19 cellular contexts compared by ENCODE assay signal in genomic region chr14:53564870-53565269, GRCh38.
"Had no signal": no experiment of that assay in that cellular context is flagged by ENCODE, and none has a peak within 500 bp of the region (broad histone marks: within the 10 kb centered on the region; RNA-seq: fewer than 3 reads in every experiment).

No MANE protein-coding gene starts in this region.

- DNase-seq: activated CD4-positive, alpha-beta T cell treated with anti-CD3 and anti-CD28 coated beads for 1 hour; activated gamma-delta T cell; adrenal gland; effector CD4-positive, alpha-beta T cell; gastrocnemius medialis; head of caudate nucleus; kidney; pancreas; right lobe of liver; small intestine; stimulated activated CD4-positive, alpha-beta T cell treated with anti-CD3 and anti-CD28 coated beads, Interleukin-4, amount 100 ng/mL, for 1 hour; upper lobe of left lung had no signal

- FAIRE-seq: astrocyte, kidney, pancreas, small intestine had no signal

- H3K36me3 ChIP-seq: adrenal gland, gastrocnemius medialis, neutrophil, pancreas, right lobe of liver, thoracic aorta, upper lobe of left lung had no signal

- H3K4me1 ChIP-seq: adrenal gland, gastrocnemius medialis, pancreas, right lobe of liver, upper lobe of left lung had no signal

- H3K27ac ChIP-seq: adrenal gland, gastrocnemius medialis, neutrophil, pancreas, right lobe of liver, thoracic aorta, upper lobe of left lung had no signal

- H3K9me3 ChIP-seq: adrenal gland, gastrocnemius medialis, neutrophil, pancreas, right lobe of liver had no signal

- ATAC-seq: esophagus mucosa; gastrocnemius medialis; left lobe of liver; natural killer cell treated with Interleukin-12 subunit alpha and Interleukin-12 subunit beta and Interleukin-15 and Interleukin-18, amount 100 ng/mL, for 72 hours; pancreas; right lobe of liver; stimulated activated effector memory CD8-positive, alpha-beta T cell treated with anti-CD3 and anti-CD28 coated beads, Interleukin-12 subunit alpha, Interleukin-12 subunit beta, amount 100 ng/mL, for 72 hours had no signal

- H3K4me3 ChIP-seq: adrenal gland, gastrocnemius medialis, pancreas, right lobe of liver, thoracic aorta, upper lobe of left lung had no signal

- H3K27me3 ChIP-seq: adrenal gland, gastrocnemius medialis, neutrophil, pancreas, right lobe of liver, upper lobe of left lung had no signal
